In the genomic region with DNA sequence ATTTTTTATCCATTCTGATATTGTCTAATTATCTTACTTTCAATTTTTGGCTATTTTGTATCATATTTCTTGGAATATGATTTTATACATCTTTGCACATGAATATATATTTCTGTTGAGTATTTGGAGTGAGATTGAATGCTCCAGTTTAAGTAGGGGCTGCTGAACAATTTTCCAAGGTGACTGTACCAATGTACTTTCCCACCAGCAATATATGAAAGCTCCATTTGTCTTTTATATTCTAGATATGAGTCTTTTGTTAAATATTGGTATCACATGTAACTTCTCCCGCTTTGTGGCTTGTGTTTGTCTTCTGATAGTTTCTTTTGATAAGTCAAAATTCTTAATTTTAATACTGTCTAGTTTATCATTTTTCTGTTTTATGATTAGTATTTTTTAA, we compare ENCODE assay signal across 22 cellular contexts.
DNase-seq lines count a peak whose midpoint lies in the region; ATAC-seq and TF ChIP-seq lines count a peak whose summit lies in the region.
"Had no signal": no experiment of that assay in that cellular context is flagged by ENCODE, and none has a peak within 500 bp of the region (broad histone marks: within the 10 kb centered on the region; RNA-seq: fewer than 3 reads in every experiment).

No MANE protein-coding gene starts in this region.

- H3K36me3 ChIP-seq in OCI-LY3 (replicated peaks; ENCODE audit: low read depth, low read length), result no peaks in the 10 kb centered on the region
- H3K36me3 ChIP-seq: BE2C; BLaER1 treated with 17β-estradiol and CSF1 and Interleukin-3, amounts not matched to agents 10 nM and 100 nM had no signal

- ATAC-seq in HG02610 (IDR thresholded peaks at IDR 0.05; ENCODE audit: unreplicated experiment), result peak; percentile 53
- ATAC-seq: A549, GM23338, HCT116 had no signal

- H3K9ac ChIP-seq in OCI-LY3 (ENCODE audit: low read length), result no peak overlapping the region
- H3K9ac ChIP-seq: BLaER1 treated with 17β-estradiol and CSF1 and Interleukin-3, amounts not matched to agents 10 nM and 100 nM had no signal

- H3K9me3 Mint-ChIP-seq in activated CD4-positive, alpha-beta T cell treated with anti-CD3 and anti-CD28 coated beads, Interleukin-2, amount 10 ng/mL, durations not matched to agents 24 days and 14 days, result peaks cover 10% of the 10 kb centered on the region
- H3K9me3 Mint-ChIP-seq in activated CD4-positive, alpha-beta memory T cell treated with anti-CD3 and anti-CD28 coated beads, Interleukin-2, amount 10 ng/mL, durations not matched to agents 7 days and 5 days, result no peaks in the 10 kb centered on the region
- H3K9me3 Mint-ChIP-seq: CD4-positive, alpha-beta T cell; CD8-positive, alpha-beta memory T cell; GM23338; H9 had no signal

- CTCF ChIA-PET in activated CD4-positive, alpha-beta memory T cell treated with anti-CD3 and anti-CD28 coated beads, Interleukin-2, amount 10 ng/mL, durations not matched to agents 7 days and 5 days (lab: Charles Lee), result no interaction called here

- H3K36me3 Mint-ChIP-seq in activated CD4-positive, alpha-beta T cell treated with anti-CD3 and anti-CD28 coated beads, Interleukin-2, amount 10 ng/mL, durations not matched to agents 24 days and 14 days (ENCODE audit: low read depth), result no peaks in the 10 kb centered on the region
- no peaks in the 10 kb centered on the region for H3K36me3 Mint-ChIP-seq in activated CD4-positive, alpha-beta memory T cell treated with anti-CD3 and anti-CD28 coated beads, Interleukin-2, amount 10 ng/mL, durations not matched to agents 7 days and 5 days (ENCODE audit: low read depth)
- H3K36me3 Mint-ChIP-seq: CD14-positive monocyte had no signal

- H3K4me1 ChIP-seq in OCI-LY3 (ENCODE audit: low read length), result peaks cover 14% of the 10 kb centered on the region
- H3K4me1 ChIP-seq: A549; BE2C; BLaER1 treated with 17β-estradiol and CSF1 and Interleukin-3, amounts not matched to agents 10 nM and 100 nM had no signal

- peak overlapping the region; percentile 40; the same call in 1 of the 2 replicates for H2AFZ ChIP-seq in OCI-LY3 (ENCODE audit: low read depth, low read length)
- H2AFZ ChIP-seq: GM23338 had no signal

- H3K27me3 ChIP-seq in OCI-LY3 (ENCODE audit: low read depth, low read length), result no peaks in the 10 kb centered on the region
- H3K27me3 ChIP-seq: BE2C; BLaER1 treated with 17β-estradiol and CSF1 and Interleukin-3, amounts not matched to agents 10 nM and 100 nM had no signal

- peak overlapping the region; percentile 21; the same call in 1 of the 2 replicates for H3K4me2 ChIP-seq in OCI-LY3 (ENCODE audit: low read length)
- H3K4me2 ChIP-seq: A549; BLaER1 treated with 17β-estradiol and CSF1 and Interleukin-3, amounts not matched to agents 10 nM and 100 nM; GM23338 had no signal

- H3K4me1 Mint-ChIP-seq in activated CD4-positive, alpha-beta T cell treated with anti-CD3 and anti-CD28 coated beads, Interleukin-2, amount 10 ng/mL, durations not matched to agents 24 days and 14 days, result peaks cover 10% of the 10 kb centered on the region
- H3K4me1 Mint-ChIP-seq in activated CD4-positive, alpha-beta memory T cell treated with anti-CD3 and anti-CD28 coated beads, Interleukin-2, amount 10 ng/mL, durations not matched to agents 7 days and 5 days, result peaks cover 3% of the 10 kb centered on the region
- H3K4me1 Mint-ChIP-seq: CD14-positive monocyte; CD8-positive, alpha-beta memory T cell had no signal

- intact Hi-C loops in activated CD4-positive, alpha-beta T cell treated with anti-CD3 and anti-CD28 coated beads, Interleukin-2, amount 10 ng/mL, durations not matched to agents 24 days and 14 days (cut with micrococcal nuclease), result loop anchor here (1.0 to 5.0 kb wide), 3 partner anchors 22 to 60 kb away; no protein-coding TSS in a partner anchor

- no peak for TF ChIP-seq CTCF in OCI-LY3 (IDR thresholded peaks at IDR 0.05; ENCODE audit: low read depth, low read length)

- H3K4me3 Mint-ChIP-seq in activated CD4-positive, alpha-beta T cell treated with anti-CD3 and anti-CD28 coated beads, Interleukin-2, amount 10 ng/mL, durations not matched to agents 24 days and 14 days, result no peak overlapping the region
- no peak overlapping the region for H3K4me3 Mint-ChIP-seq in activated CD4-positive, alpha-beta memory T cell treated with anti-CD3 and anti-CD28 coated beads, Interleukin-2, amount 10 ng/mL, durations not matched to agents 7 days and 5 days
- H3K4me3 Mint-ChIP-seq: CD14-positive monocyte; CD4-positive, alpha-beta T cell; CD8-positive, alpha-beta memory T cell; GM23338; H9 had no signal

- no peaks in the 10 kb centered on the region for H3K9me3 ChIP-seq in OCI-LY3 (ENCODE audit: insufficient read depth, low read length)
- H3K9me3 ChIP-seq: A549; BE2C; BLaER1 treated with 17β-estradiol and CSF1 and Interleukin-3, amounts not matched to agents 10 nM and 100 nM had no signal

- no peaks in the 10 kb centered on the region for H4K20me1 ChIP-seq in OCI-LY3 (ENCODE audit: insufficient read depth, low read length)
- H4K20me1 ChIP-seq: BLaER1 treated with 17β-estradiol and CSF1 and Interleukin-3, amounts not matched to agents 10 nM and 100 nM had no signal

- no peak overlapping the region for H3K27ac Mint-ChIP-seq in activated CD4-positive, alpha-beta T cell treated with anti-CD3 and anti-CD28 coated beads, Interleukin-2, amount 10 ng/mL, durations not matched to agents 24 days and 14 days
- H3K27ac Mint-ChIP-seq in activated CD4-positive, alpha-beta memory T cell treated with anti-CD3 and anti-CD28 coated beads, Interleukin-2, amount 10 ng/mL, durations not matched to agents 7 days and 5 days, result no peak overlapping the region
- H3K27ac Mint-ChIP-seq: CD14-positive monocyte; CD4-positive, alpha-beta T cell; CD8-positive, alpha-beta memory T cell; GM23338; H9 had no signal

- H3K79me2 ChIP-seq in OCI-LY3 (ENCODE audit: low read length), result no peaks in the 10 kb centered on the region

- peak; percentile 3 for DNase-seq in activated CD4-positive, alpha-beta T cell treated with anti-CD3 and anti-CD28 coated beads, Interleukin-2, amount 10 ng/mL, durations not matched to agents 24 days and 14 days
- no peak for DNase-seq in activated CD4-positive, alpha-beta T cell treated with anti-CD3 and anti-CD28 coated beads for 4 hours
- no peak for DNase-seq in hepatic stellate cell (ENCODE audit: low spot score)
- no peak for DNase-seq in activated CD4-positive, alpha-beta memory T cell treated with anti-CD3 and anti-CD28 coated beads, Interleukin-2, amount 10 ng/mL, durations not matched to agents 7 days and 5 days
- DNase-seq: 8988T; ACHN; AML-193; BE2C; CD4-positive, alpha-beta T cell; CD8-positive, alpha-beta memory T cell; DMS 273 treated with DMSO at 0.1 percent for 48 hours; DMS79; EL; GDM1; H9 had no signal

- H3K4me3 ChIP-seq in OCI-LY3 (ENCODE audit: low read length), result no peak overlapping the region
- H3K4me3 ChIP-seq: A549; BLaER1 treated with 17β-estradiol and CSF1 and Interleukin-3, amounts not matched to agents 10 nM and 100 nM; GM23338 had no signal

- H3K27me3 Mint-ChIP-seq in activated CD4-positive, alpha-beta T cell treated with anti-CD3 and anti-CD28 coated beads, Interleukin-2, amount 10 ng/mL, durations not matched to agents 24 days and 14 days, result peaks cover 2% of the 10 kb centered on the region
- H3K27me3 Mint-ChIP-seq in activated CD4-positive, alpha-beta memory T cell treated with anti-CD3 and anti-CD28 coated beads, Interleukin-2, amount 10 ng/mL, durations not matched to agents 7 days and 5 days, result peaks cover 2% of the 10 kb centered on the region

- POLR2A ChIA-PET in activated CD4-positive, alpha-beta memory T cell treated with anti-CD3 and anti-CD28 coated beads, Interleukin-2, amount 10 ng/mL, durations not matched to agents 7 days and 5 days (lab: Charles Lee), result no interaction called here

- H3K27ac ChIP-seq in OCI-LY3 (ENCODE audit: low read length), result no peak overlapping the region
- H3K27ac ChIP-seq: A549; BLaER1 treated with 17β-estradiol and CSF1 and Interleukin-3, amounts not matched to agents 10 nM and 100 nM had no signal
